In genomic region chr14:74953686-74954085, GRCh38 we compare ENCODE assay signal across 13 cellular contexts. TPM values are rescaled to one million over a fixed set of nuclear protein-coding genes. Genes with fewer than 3 reads are reported as not detected.
DNase-seq lines count a peak whose midpoint lies in the region; ATAC-seq and TF ChIP-seq lines count a peak whose summit lies in the region.
"Had no signal": no experiment of that assay in that cellular context is flagged by ENCODE, and none has a peak within 500 bp of the region (broad histone marks: within the 10 kb centered on the region; RNA-seq: fewer than 3 reads in every experiment).

No MANE protein-coding gene starts in this region.

- no peak for DNase-seq in HFF-Myc (ENCODE audit: extremely low read depth, low read depth)
- DNase-seq in astrocyte of the spinal cord (ENCODE audit: low read depth, low spot score) = no peak
- no peak for DNase-seq in mesothelial cell of epicardium (ENCODE audit: low spot score in 2 of 2, unreplicated experiment in 2 of 2)
- DNase-seq in thyroid gland = no peak
- DNase-seq in NCI-H2107 treated with DMSO at 0.1 percent for 48 hours (lab: John Stamatoyannopoulos, UW; ENCODE audit: unreplicated experiment) = no peak
- DNase-seq: activated CD8-positive, alpha-beta T cell treated with anti-CD3 and anti-CD28 coated beads, Interleukin-2, amount 10 ng/mL, durations not matched to agents 7 days and 5 days; activated effector memory CD4-positive, alpha-beta T cell treated with Interleukin-2 at 50 U/mL for 16 hours; brain microvascular endothelial cell; CD4-positive, alpha-beta T cell; NCI-H1417 treated with DMSO at 0.1 percent for 48 hours had no signal

- TF ChIP-seq CTCF in HFF-Myc (IDR thresholded peaks at IDR 0.05; ENCODE audit: low read depth, low read length, missing control alignments) = no peak
- no peak for TF ChIP-seq CTCF in astrocyte of the spinal cord (IDR thresholded peaks at IDR 0.05; ENCODE audit: low read depth, low read length)
- no peak for TF ChIP-seq CTCF in mesothelial cell of epicardium (IDR thresholded peaks at IDR 0.05; ENCODE audit: unreplicated experiment)
- TF ChIP-seq CTCF in thyroid gland (IDR thresholded peaks at IDR 0.05) = no peak

- 32 to 48% methylated on average over 5 of the region's 5 CpGs for WGBS in thyroid gland, 2 donors

- no peaks in the 10 kb centered on the region for H3K9me3 ChIP-seq in thyroid gland

- H3K4me1 Mint-ChIP-seq in mesothelial cell of epicardium = peaks cover 53% of the 10 kb centered on the region

- H3K4me1 ChIP-seq in thyroid gland = peaks cover 34 to 64% of the 10 kb centered on the region in 2 donors

- H3K4me3 Mint-ChIP-seq in mesothelial cell of epicardium = peak overlapping the region; percentile 62
- H3K4me3 Mint-ChIP-seq: activated CD8-positive, alpha-beta T cell treated with anti-CD3 and anti-CD28 coated beads, Interleukin-2, amount 10 ng/mL, durations not matched to agents 7 days and 5 days had no signal

- H3K9me3 Mint-ChIP-seq in mesothelial cell of epicardium = no peaks in the 10 kb centered on the region
- H3K9me3 Mint-ChIP-seq: CD4-positive, alpha-beta T cell had no signal

- intact Hi-C loops in thyroid gland (cut with DNase I) = loop anchor here (5.0 kb wide), 1 partner anchor 54 kb away; no protein-coding TSS in a partner anchor

- H3K27me3 Mint-ChIP-seq in mesothelial cell of epicardium (ENCODE audit: low read depth) = no peaks in the 10 kb centered on the region

- ATAC-seq in GM19328 (IDR thresholded peaks at IDR 0.05; ENCODE audit: unreplicated experiment) (no peak), GM21619 (IDR thresholded peaks at IDR 0.05; ENCODE audit: unreplicated experiment) (no peak)
- ATAC-seq: activated CD8-positive, alpha-beta T cell treated with anti-CD3 and anti-CD28 coated beads, Interleukin-2, amount 10 ng/mL, durations not matched to agents 7 days and 5 days; K562 had no signal

- H3K4me3 ChIP-seq in HFF-Myc (replicated peaks; ENCODE audit: low read depth, low read length) = peak overlapping the region; percentile 70
- peak overlapping the region; percentile 59 for H3K4me3 ChIP-seq in astrocyte of the spinal cord (ENCODE audit: low read depth, low read length)
- H3K4me3 ChIP-seq in thyroid gland (replicated peaks in 1 of 3) = peak overlapping the region in 2 of 3 donors; percentile 2 to 75
- H3K4me3 ChIP-seq: K562 had no signal

- H3K36me3 ChIP-seq in thyroid gland = peaks cover 6 to 8% of the 10 kb centered on the region in 2 donors
- H3K36me3 ChIP-seq: brain microvascular endothelial cell had no signal

- no peak for TF ChIP-seq POLR2A in thyroid gland (IDR thresholded peaks at IDR 0.05)

- no peaks in the 10 kb centered on the region for H3K36me3 Mint-ChIP-seq in mesothelial cell of epicardium

- in situ Hi-C loops in astrocyte of the spinal cord (cut with HindIII; ENCODE audit: low sequenced_read_pairs) = no loop called here

- peak overlapping the region; percentile 22 for H3K27ac Mint-ChIP-seq in mesothelial cell of epicardium
- H3K27ac Mint-ChIP-seq: activated CD8-positive, alpha-beta T cell treated with anti-CD3 and anti-CD28 coated beads, Interleukin-2, amount 10 ng/mL, durations not matched to agents 7 days and 5 days; CD4-positive, alpha-beta T cell had no signal

- no peaks in the 10 kb centered on the region for H3K27me3 ChIP-seq in thyroid gland
- H3K27me3 ChIP-seq: brain microvascular endothelial cell had no signal

- peak overlapping the region; percentile 57 to 90 (median 76) for H3K27ac ChIP-seq in thyroid gland
- H3K27ac ChIP-seq: brain microvascular endothelial cell had no signal

RNA-seq across cellular contexts. Expression of gene PGF, which starts 1.7 kb away (rescaled TPM):
- total RNA-seq in mesothelial cell of epicardium (8.4 to 9.6 TPM (median 8.6 TPM) in 3 replicates), thyroid gland (10 to 100 TPM; 34.4 to 68.8 (median 61.0) TPM)

RNA-seq across cellular contexts. Expression of gene RPS6KL1, which starts 30.6 kb away (rescaled TPM):
- 0.13 to 1.1 TPM (median 0.70 TPM) in 3 replicates for total RNA-seq in mesothelial cell of epicardium
- 10 to 100 TPM in 2 of 4 donors, 1 to 10 TPM in 2; 5.7 to 16.4 (median 9.5) TPM for total RNA-seq in thyroid gland

RNA-seq across cellular contexts. Expression of gene EIF2B2, which starts 49.0 kb away (rescaled TPM):
- total RNA-seq in mesothelial cell of epicardium = 31.0 to 34.7 TPM (median 33.9 TPM) in 3 replicates
- total RNA-seq in thyroid gland = 10 to 100 TPM; 47.0 to 94.8 (median 69.3) TPM
